Comparison of ENCODE assay signal across 18 cellular contexts in the genomic region with DNA sequence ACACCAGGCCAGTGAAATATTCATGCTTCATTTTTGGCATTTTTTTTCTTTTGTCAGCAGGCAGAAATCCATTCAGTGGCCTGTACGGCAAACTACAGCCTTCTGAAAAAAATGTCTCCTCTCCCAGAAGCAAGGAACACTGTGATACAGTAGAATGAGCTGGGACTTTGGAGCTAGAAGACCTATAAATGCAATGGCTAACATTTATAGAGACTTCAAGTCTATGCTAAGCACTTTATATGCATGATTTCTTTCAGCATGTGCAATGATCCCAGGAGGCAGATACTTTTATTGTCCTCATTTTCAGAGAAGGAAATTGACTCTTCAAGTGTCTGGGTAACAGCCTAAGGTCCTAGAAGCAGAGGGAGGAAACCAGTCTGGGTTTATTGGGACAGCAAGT.
"Had no signal": no experiment of that assay in that cellular context is flagged by ENCODE, and none has a peak within 500 bp of the region (broad histone marks: within the 10 kb centered on the region; RNA-seq: fewer than 3 reads in every experiment).

No MANE protein-coding gene starts in this region.

- H3K9me3 ChIP-seq: right lobe of liver, upper lobe of left lung had no signal

- H3K9ac ChIP-seq: parathyroid adenoma had no signal

- H3K36me3 ChIP-seq: right lobe of liver, upper lobe of left lung had no signal

- H3K4me1 Mint-ChIP-seq: activated T-helper 17 cell treated with anti-CD3 and anti-CD28 coated beads, Interleukin-2, amount 50 U/mL, for 72 hours; naive B cell; stimulated activated memory B cell treated with anti-CD40 and anti-IgM and Interleukin-4, amounts not matched to agents 10 μg/mL and 1 μg/mL and 100 μg/mL, for 72 hours; T-cell had no signal

- H3K27ac Mint-ChIP-seq: activated naive CD4-positive, alpha-beta T cell treated with anti-CD3 and anti-CD28 coated beads, Interleukin-2, amount 50 U/mL, for 72 hours; activated T-helper 17 cell treated with anti-CD3 and anti-CD28 coated beads, Interleukin-2, amount 50 U/mL, for 72 hours; brain; naive B cell; stimulated activated memory B cell treated with anti-CD40 and anti-IgM and Interleukin-4, amounts not matched to agents 10 μg/mL and 1 μg/mL and 100 μg/mL, for 72 hours; T-cell had no signal

- H3K27me3 ChIP-seq: right lobe of liver, upper lobe of left lung had no signal

- H3K36me3 Mint-ChIP-seq: activated naive CD4-positive, alpha-beta T cell treated with anti-CD3 and anti-CD28 coated beads, Interleukin-2, amount 50 U/mL, for 72 hours; brain; naive B cell; stimulated activated memory B cell treated with anti-CD40 and anti-IgM and Interleukin-4, amounts not matched to agents 10 μg/mL and 1 μg/mL and 100 μg/mL, for 72 hours; T-cell had no signal

- H3K4me3 Mint-ChIP-seq: activated T-helper 17 cell treated with anti-CD3 and anti-CD28 coated beads, Interleukin-2, amount 50 U/mL, for 72 hours; brain; naive B cell; stimulated activated memory B cell treated with anti-CD40 and anti-IgM and Interleukin-4, amounts not matched to agents 10 μg/mL and 1 μg/mL and 100 μg/mL, for 72 hours; T-cell had no signal

- H3K27ac ChIP-seq: parathyroid adenoma, right lobe of liver had no signal

- H3K27me3 Mint-ChIP-seq: stimulated activated memory B cell treated with anti-CD40 and anti-IgM and Interleukin-4, amounts not matched to agents 10 μg/mL and 1 μg/mL and 100 μg/mL, for 72 hours had no signal

- H3K9me3 Mint-ChIP-seq: activated naive CD4-positive, alpha-beta T cell treated with anti-CD3 and anti-CD28 coated beads, Interleukin-2, amount 50 U/mL, for 72 hours; activated T-helper 17 cell treated with anti-CD3 and anti-CD28 coated beads, Interleukin-2, amount 50 U/mL, for 72 hours; T-cell had no signal

- DNase-seq: activated CD4-positive, alpha-beta T cell treated with anti-CD3 and anti-CD28 coated beads for 1 hour; activated CD4-positive, alpha-beta T cell treated with anti-CD3 and anti-CD28 coated beads, Interleukin-2, amount 50 U/mL, for 1 hour; activated T-cell treated with anti-CD3 and anti-CD28 coated beads, Interleukin-2, amount 50 U/mL, for 1 hour; aorta; effector CD8-positive, alpha-beta T cell; erythroblast; naive B cell; nucleus accumbens; right lobe of liver; small intestine; stimulated activated CD4-positive, alpha-beta T cell treated with anti-CD3 and anti-CD28 coated beads, Interleukin-15, amount 100 ng/mL, for 24 hours; T-cell had no signal

- ATAC-seq: activated naive CD4-positive, alpha-beta T cell treated with anti-CD3 and anti-CD28 coated beads, Interleukin-2, amount 50 U/mL, for 72 hours; activated T-helper 17 cell treated with anti-CD3 and anti-CD28 coated beads, Interleukin-2, amount 50 U/mL, for 72 hours; stimulated activated memory B cell treated with anti-CD40 and anti-IgM and Interleukin-4, amounts not matched to agents 10 μg/mL and 1 μg/mL and 100 μg/mL, for 72 hours; T-cell had no signal

- H3K4me3 ChIP-seq: right lobe of liver, upper lobe of left lung had no signal

- H3K79me2 ChIP-seq: parathyroid adenoma had no signal

- H2AFZ ChIP-seq: parathyroid adenoma had no signal
